Comparison of ENCODE assay signal across 8 cellular contexts in the genomic region with DNA sequence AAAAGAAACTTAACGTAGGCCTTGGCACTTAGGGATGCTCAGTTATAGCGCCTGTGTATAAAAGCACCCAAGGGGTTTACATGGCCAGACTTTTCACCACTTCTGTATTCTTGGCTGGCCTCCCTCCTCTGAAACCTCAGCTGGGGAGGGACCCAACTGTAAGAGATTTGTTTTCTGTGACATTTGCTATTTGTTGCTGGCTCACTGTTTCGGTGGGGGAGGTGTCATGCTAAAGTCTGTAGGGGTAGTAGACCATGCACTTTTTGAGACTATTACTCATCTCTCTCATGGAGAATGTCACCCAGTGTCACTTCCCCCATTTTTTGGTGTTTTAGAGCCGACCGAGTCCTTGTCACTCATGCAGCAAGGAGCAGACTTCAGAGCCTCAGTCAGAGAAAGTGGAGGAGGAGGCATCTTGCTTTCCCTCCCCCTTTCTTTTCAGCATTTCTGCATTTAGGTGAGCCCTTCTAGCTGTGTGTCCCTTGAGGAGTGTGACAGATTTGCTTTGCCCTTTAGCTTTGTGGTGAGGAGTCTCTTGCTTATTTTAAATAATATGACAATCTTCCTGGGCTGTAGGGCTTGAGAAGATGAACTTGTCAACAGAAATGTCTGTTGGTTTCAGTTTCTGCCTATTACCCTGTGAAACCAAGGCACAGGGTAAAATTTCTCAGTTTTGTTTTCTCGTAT.
DNase-seq lines count a peak whose midpoint lies in the region; ATAC-seq and TF ChIP-seq lines count a peak whose summit lies in the region.

No MANE protein-coding gene starts in this region.

- no peak overlapping the region for H3K4me3 ChIP-seq in CD8-positive, alpha-beta T cell (ENCODE audit: low read depth, low read length)

- peaks cover 16% of the 10 kb centered on the region for H3K4me1 ChIP-seq in CD8-positive, alpha-beta T cell (ENCODE audit: insufficient read depth, low read length)

- no peaks in the 10 kb centered on the region for H3K27me3 Mint-ChIP-seq in CD8-positive, alpha-beta T cell (ENCODE audit: low read depth)
- H3K27me3 Mint-ChIP-seq in activated T-helper 1 cell treated with anti-CD3 and anti-CD28 coated beads, Interleukin-12 subunit alpha, Interleukin-12 subunit beta, Interleukin-2, Interleukin-4 antibody, amounts not matched to agents 30 ng/mL and 10 ng/mL and 1 ng/mL, durations not matched to agents 14 hours and 24 hours and 36 hours (ENCODE audit: insufficient read depth), result peaks cover 5% of the 10 kb centered on the region

- H3K27ac ChIP-seq in CD8-positive, alpha-beta T cell (ENCODE audit: low read depth, low read length), result peak overlapping the region; percentile 8

- H3K36me3 Mint-ChIP-seq in CD8-positive, alpha-beta T cell, result no peaks in the 10 kb centered on the region
- H3K36me3 Mint-ChIP-seq in activated T-helper 1 cell treated with anti-CD3 and anti-CD28 coated beads, Interleukin-12 subunit alpha, Interleukin-12 subunit beta, Interleukin-2, Interleukin-4 antibody, amounts not matched to agents 30 ng/mL and 10 ng/mL and 1 ng/mL, durations not matched to agents 14 hours and 24 hours and 36 hours (ENCODE audit: low read depth), result peaks cover 5% of the 10 kb centered on the region

- H3K36me3 ChIP-seq in CD8-positive, alpha-beta T cell (ENCODE audit: insufficient read depth, low read length), result no peaks in the 10 kb centered on the region

- intact Hi-C loops in CD8-positive, alpha-beta T cell (cut with DNase I, micrococcal nuclease), result loop anchor here in 1 of 2 experiments (2.0 kb wide), 1 partner anchor 20 kb away; no protein-coding TSS in a partner anchor
- intact Hi-C loops in activated T-helper 1 cell treated with anti-CD3 and anti-CD28 coated beads, Interleukin-12 subunit alpha, Interleukin-12 subunit beta, Interleukin-2, Interleukin-4 antibody, amounts not matched to agents 30 ng/mL and 10 ng/mL and 1 ng/mL, durations not matched to agents 14 hours and 24 hours and 36 hours (cut with micrococcal nuclease), result loop anchor here (1.0 to 5.0 kb wide), 15 partner anchors 19 to 1338 kb away; a partner anchor contains a TSS

- CTCF ChIA-PET in CD8-positive, alpha-beta T cell (lab: Charles Lee), result interaction anchor here (0.8 to 2.2 kb wide), 6 partner anchors 7 to 383 kb away, joined by 3 to 8 read pairs (median 5); no protein-coding TSS in a partner anchor

- TF ChIP-seq CTCF in CD8-positive, alpha-beta T cell (IDR thresholded peaks at IDR 0.05), result no peak
- TF ChIP-seq CTCF in GM20000 (IDR thresholded peaks at IDR 0.05; ENCODE audit: extremely low read depth, missing control alignments), result no peak

- DNase-seq in CD8-positive, alpha-beta T cell, result peak in 3 of 7 experiments; percentile 8 to 39 (median 34)
- DNase-seq in GM20000 (ENCODE audit: low spot score) (peak; percentile 76), ureter (ENCODE audit: low spot score) (no peak), ACHN (no peak)
- DNase-seq in activated T-helper 1 cell treated with anti-CD3 and anti-CD28 coated beads, Interleukin-12 subunit alpha, Interleukin-12 subunit beta, Interleukin-2, Interleukin-4 antibody, amounts not matched to agents 30 ng/mL and 10 ng/mL and 1 ng/mL, durations not matched to agents 14 hours and 24 hours and 36 hours (ENCODE audit: low spot score), result peak; percentile 37
- DNase-seq in stimulated activated CD4-positive, alpha-beta T cell treated with anti-CD3 and anti-CD28 coated beads, Interleukin-12 subunit alpha, Interleukin-12 subunit beta, amount 100 ng/mL, for 48 hours (ENCODE audit: low read depth in 2 of 3, low spot score in 1 of 3), result peak; percentile 34 to 35 (median 34)
- no peak for DNase-seq in effector CD4-positive, alpha-beta T cell

- H3K9me3 Mint-ChIP-seq in CD8-positive, alpha-beta T cell, result no peaks in the 10 kb centered on the region
- H3K9me3 Mint-ChIP-seq in activated T-helper 1 cell treated with anti-CD3 and anti-CD28 coated beads, Interleukin-12 subunit alpha, Interleukin-12 subunit beta, Interleukin-2, Interleukin-4 antibody, amounts not matched to agents 30 ng/mL and 10 ng/mL and 1 ng/mL, durations not matched to agents 14 hours and 24 hours and 36 hours, result peaks cover 15% of the 10 kb centered on the region

- peak overlapping the region; percentile 87 for H3K27ac Mint-ChIP-seq in CD8-positive, alpha-beta T cell
- H3K27ac Mint-ChIP-seq in activated T-helper 1 cell treated with anti-CD3 and anti-CD28 coated beads, Interleukin-12 subunit alpha, Interleukin-12 subunit beta, Interleukin-2, Interleukin-4 antibody, amounts not matched to agents 30 ng/mL and 10 ng/mL and 1 ng/mL, durations not matched to agents 14 hours and 24 hours and 36 hours, result peak overlapping the region; percentile 78

- H3K4me3 Mint-ChIP-seq in CD8-positive, alpha-beta T cell, result peak overlapping the region; percentile 74
- H3K4me3 Mint-ChIP-seq in activated T-helper 1 cell treated with anti-CD3 and anti-CD28 coated beads, Interleukin-12 subunit alpha, Interleukin-12 subunit beta, Interleukin-2, Interleukin-4 antibody, amounts not matched to agents 30 ng/mL and 10 ng/mL and 1 ng/mL, durations not matched to agents 14 hours and 24 hours and 36 hours, result peak overlapping the region; percentile 59

- in situ Hi-C loops in ACHN (cut with HindIII; ENCODE audit: low pct_ligation_motif_present, low pct_unique_long_range_greater_than_20kb, low sequenced_read_pairs), result no loop called here

- peak; percentile 80 for ATAC-seq in CD8-positive, alpha-beta T cell
- peak; percentile 86 for ATAC-seq in HG03565 (IDR thresholded peaks at IDR 0.05; ENCODE audit: unreplicated experiment)

- POLR2A ChIA-PET in CD8-positive, alpha-beta T cell (lab: Charles Lee), result interaction anchor here (1.2 to 1.3 kb wide), 2 partner anchors 10 to 76 kb away, joined by 3 to 5 read pairs; no protein-coding TSS in a partner anchor

- H3K9me3 ChIP-seq in CD8-positive, alpha-beta T cell (ENCODE audit: low read length), result no peaks in the 10 kb centered on the region

- peaks cover 31% of the 10 kb centered on the region for H3K4me1 Mint-ChIP-seq in CD8-positive, alpha-beta T cell (ENCODE audit: low read depth)
- H3K4me1 Mint-ChIP-seq in activated T-helper 1 cell treated with anti-CD3 and anti-CD28 coated beads, Interleukin-12 subunit alpha, Interleukin-12 subunit beta, Interleukin-2, Interleukin-4 antibody, amounts not matched to agents 30 ng/mL and 10 ng/mL and 1 ng/mL, durations not matched to agents 14 hours and 24 hours and 36 hours (ENCODE audit: low read depth), result peaks cover 47% of the 10 kb centered on the region

- H3K27me3 ChIP-seq in CD8-positive, alpha-beta T cell (ENCODE audit: insufficient read depth, low read length), result no peaks in the 10 kb centered on the region

Comparison
In these comparisons a context has a peak if more than half of its experiments do, and no peak if none do; other contexts are left out.
1. DNase-seq: peak in GM20000 (single experiment), activated T-helper 1 cell treated with anti-CD3 and anti-CD28 coated beads, Interleukin-12 subunit alpha, Interleukin-12 subunit beta, Interleukin-2, Interleukin-4 antibody, amounts not matched to agents 30 ng/mL and 10 ng/mL and 1 ng/mL, durations not matched to agents 14 hours and 24 hours and 36 hours (single experiment) and stimulated activated CD4-positive, alpha-beta T cell treated with anti-CD3 and anti-CD28 coated beads, Interleukin-12 subunit alpha, Interleukin-12 subunit beta, amount 100 ng/mL, for 48 hours (3 of 3); none in ureter (single experiment), ACHN (single experiment) and effector CD4-positive, alpha-beta T cell (single experiment).